1 cellular context compared by ENCODE assay signal in genomic region chr11:76695133-76695532, GRCh38.
TF ChIP-seq lines count a peak whose summit lies in the region.

No MANE protein-coding gene starts in this region.

TF ChIP-seq in GM23338, 12 proteins besides CTCF, POLR2A, EP300 and RAD21:
- TF ChIP-seq, protein P1, sequence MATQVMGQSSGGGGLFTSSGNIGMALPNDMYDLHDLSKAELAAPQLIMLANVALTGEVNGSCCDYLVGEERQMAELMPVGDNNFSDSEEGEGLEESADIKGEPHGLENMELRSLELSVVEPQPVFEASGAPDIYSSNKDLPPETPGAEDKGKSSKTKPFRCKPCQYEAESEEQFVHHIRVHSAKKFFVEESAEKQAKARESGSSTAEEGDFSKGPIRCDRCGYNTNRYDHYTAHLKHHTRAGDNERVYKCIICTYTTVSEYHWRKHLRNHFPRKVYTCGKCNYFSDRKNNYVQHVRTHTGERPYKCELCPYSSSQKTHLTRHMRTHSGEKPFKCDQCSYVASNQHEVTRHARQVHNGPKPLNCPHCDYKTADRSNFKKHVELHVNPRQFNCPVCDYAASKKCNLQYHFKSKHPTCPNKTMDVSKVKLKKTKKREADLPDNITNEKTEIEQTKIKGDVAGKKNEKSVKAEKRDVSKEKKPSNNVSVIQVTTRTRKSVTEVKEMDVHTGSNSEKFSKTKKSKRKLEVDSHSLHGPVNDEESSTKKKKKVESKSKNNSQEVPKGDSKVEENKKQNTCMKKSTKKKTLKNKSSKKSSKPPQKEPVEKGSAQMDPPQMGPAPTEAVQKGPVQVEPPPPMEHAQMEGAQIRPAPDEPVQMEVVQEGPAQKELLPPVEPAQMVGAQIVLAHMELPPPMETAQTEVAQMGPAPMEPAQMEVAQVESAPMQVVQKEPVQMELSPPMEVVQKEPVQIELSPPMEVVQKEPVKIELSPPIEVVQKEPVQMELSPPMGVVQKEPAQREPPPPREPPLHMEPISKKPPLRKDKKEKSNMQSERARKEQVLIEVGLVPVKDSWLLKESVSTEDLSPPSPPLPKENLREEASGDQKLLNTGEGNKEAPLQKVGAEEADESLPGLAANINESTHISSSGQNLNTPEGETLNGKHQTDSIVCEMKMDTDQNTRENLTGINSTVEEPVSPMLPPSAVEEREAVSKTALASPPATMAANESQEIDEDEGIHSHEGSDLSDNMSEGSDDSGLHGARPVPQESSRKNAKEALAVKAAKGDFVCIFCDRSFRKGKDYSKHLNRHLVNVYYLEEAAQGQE (IDR thresholded peaks at IDR 0.05; ENCODE audit: unreplicated experiment), result no peak
- TF ChIP-seq JUNB (IDR thresholded peaks at IDR 0.05; ENCODE audit: unreplicated experiment), result no peak
- TF ChIP-seq CREB1 (CRISPR knock-in tag; IDR thresholded peaks at IDR 0.05; ENCODE audit: low read depth), result no peak
- no peak for TF ChIP-seq ZNF331 (CRISPR knock-in tag; IDR thresholded peaks at IDR 0.05; ENCODE audit: low read depth)
- TF ChIP-seq ZNF114 (CRISPR knock-in tag; IDR thresholded peaks at IDR 0.05), result no peak
- no peak for TF ChIP-seq ZNF462 (CRISPR knock-in tag; IDR thresholded peaks at IDR 0.05)
- TF ChIP-seq STAT1 (IDR thresholded peaks at IDR 0.05; ENCODE audit: unreplicated experiment), result no peak
- no peak for TF ChIP-seq NANOG (IDR thresholded peaks at IDR 0.05; ENCODE audit: borderline replicate concordance)
- no peak for TF ChIP-seq POLR2AphosphoS5 (IDR thresholded peaks at IDR 0.05; ENCODE audit: low read depth)
- TF ChIP-seq ETS1 (IDR thresholded peaks at IDR 0.05), result no peak
- TF ChIP-seq EZH2phosphoT487 (IDR thresholded peaks at IDR 0.05; ENCODE audit: unreplicated experiment), result no peak
TF ChIP-seq in GM23338: peak in this region for 0.
